ENCODE assay signal across 27 cellular contexts in genomic region chr19:13425151-13425550, GRCh38.
"Had no signal": no experiment of that assay in that cellular context is flagged by ENCODE, and none has a peak within 500 bp of the region (broad histone marks: within the 10 kb centered on the region; RNA-seq: fewer than 3 reads in every experiment).

No MANE protein-coding gene starts in this region.

- H2AFZ ChIP-seq: neural progenitor cell had no signal

- H3K4me2 ChIP-seq: neural progenitor cell had no signal

- ATAC-seq: effector memory CD8-positive, alpha-beta T cell; heart right ventricle; left lobe of liver; mucosa of descending colon; natural killer cell treated with Interleukin-12 subunit alpha and Interleukin-12 subunit beta and Interleukin-15 and Interleukin-18, amount 100 ng/mL, for 72 hours; right cardiac atrium; stimulated activated naive B cell treated with anti-CD40 and anti-IgM and Interleukin-4, amounts not matched to agents 10 μg/mL and 1 μg/mL and 100 μg/mL, for 72 hours had no signal

- H3K4me3 ChIP-seq: esophagus squamous epithelium, heart right ventricle, lung, mucosa of descending colon, neural progenitor cell, prostate gland, sigmoid colon, spleen, thoracic aorta, tibial nerve, upper lobe of left lung had no signal

- H3K4me1 ChIP-seq: esophagus squamous epithelium, neural progenitor cell, prostate gland, sigmoid colon, spleen, tibial nerve, upper lobe of left lung had no signal

- H3K27ac ChIP-seq: esophagus squamous epithelium, heart right ventricle, neural progenitor cell, prostate gland, sigmoid colon, spleen, thoracic aorta, tibial nerve, upper lobe of left lung had no signal

- H3K27me3 ChIP-seq: heart right ventricle, neural progenitor cell, tibial nerve, upper lobe of left lung had no signal

- H3K9me3 ChIP-seq: prostate gland had no signal

- DNase-seq: cortex of kidney; effector memory CD8-positive, alpha-beta T cell; erythroblast; esophagus squamous epithelium; foreskin melanocyte; glutamatergic neuron; heart right ventricle; hypothalamus; immature natural killer cell; islet precursor cell; kidney glomerular epithelial cell; mesenchymal stem cell; naive B cell; right cardiac atrium; sigmoid colon; spleen; stimulated activated CD4-positive, alpha-beta T cell treated with anti-CD3 and anti-CD28 coated beads, Interleukin-4, amount 100 ng/mL, for 4 hours; stimulated activated naive B cell treated with anti-CD40 and anti-IgM and Interleukin-4, amounts not matched to agents 10 μg/mL and 1 μg/mL and 100 μg/mL, for 72 hours; upper lobe of left lung had no signal

- H3K36me3 ChIP-seq: esophagus squamous epithelium, heart right ventricle, neural progenitor cell, prostate gland, sigmoid colon, spleen, thoracic aorta, tibial nerve, upper lobe of left lung had no signal

- H3K9ac ChIP-seq: neural progenitor cell had no signal
